2 cellular contexts compared by ENCODE assay signal in genomic region chr7:22776964-22777363, GRCh38.
TF ChIP-seq lines count a peak whose summit lies in the region.

No MANE protein-coding gene starts in this region.

TF ChIP-seq in HepG2, 621 proteins besides CTCF, POLR2A, EP300 and RAD21:
- TF ChIP-seq ZNF770 (CRISPR knock-in tag; IDR thresholded peaks at IDR 0.05): no peak
- TF ChIP-seq ATF7 (IDR thresholded peaks at IDR 0.05): peak; percentile 75
- TF ChIP-seq ATF7 (CRISPR knock-in tag; IDR thresholded peaks at IDR 0.05): no peak
- TF ChIP-seq, protein P1, sequence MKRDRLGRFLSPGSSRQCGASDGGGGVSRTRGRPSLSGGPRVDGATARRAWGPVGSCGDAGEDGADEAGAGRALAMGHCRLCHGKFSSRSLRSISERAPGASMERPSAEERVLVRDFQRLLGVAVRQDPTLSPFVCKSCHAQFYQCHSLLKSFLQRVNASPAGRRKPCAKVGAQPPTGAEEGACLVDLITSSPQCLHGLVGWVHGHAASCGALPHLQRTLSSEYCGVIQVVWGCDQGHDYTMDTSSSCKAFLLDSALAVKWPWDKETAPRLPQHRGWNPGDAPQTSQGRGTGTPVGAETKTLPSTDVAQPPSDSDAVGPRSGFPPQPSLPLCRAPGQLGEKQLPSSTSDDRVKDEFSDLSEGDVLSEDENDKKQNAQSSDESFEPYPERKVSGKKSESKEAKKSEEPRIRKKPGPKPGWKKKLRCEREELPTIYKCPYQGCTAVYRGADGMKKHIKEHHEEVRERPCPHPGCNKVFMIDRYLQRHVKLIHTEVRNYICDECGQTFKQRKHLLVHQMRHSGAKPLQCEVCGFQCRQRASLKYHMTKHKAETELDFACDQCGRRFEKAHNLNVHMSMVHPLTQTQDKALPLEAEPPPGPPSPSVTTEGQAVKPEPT (CRISPR knock-in tag; IDR thresholded peaks at IDR 0.05; ENCODE audit: low read depth): no peak
- TF ChIP-seq ZNF3 (CRISPR knock-in tag; IDR thresholded peaks at IDR 0.05): no peak
- peak; percentile 91 for TF ChIP-seq CREB1 (IDR thresholded peaks at IDR 0.05)
- no peak for TF ChIP-seq CREB1 (CRISPR knock-in tag; IDR thresholded peaks at IDR 0.05)
- no peak for TF ChIP-seq WIZ (CRISPR knock-in tag; IDR thresholded peaks at IDR 0.05)
- no peak for TF ChIP-seq NR2F2 (IDR thresholded peaks at IDR 0.05; ENCODE audit: borderline replicate concordance, low read depth)

TF ChIP-seq in IMR-90, 13 proteins besides CTCF, POLR2A, EP300 and RAD21:
- no peak for TF ChIP-seq RFX5 (IDR thresholded peaks at IDR 0.05; ENCODE audit: low read depth, low read length)
- no peak for TF ChIP-seq RCOR1 (IDR thresholded peaks at IDR 0.05; ENCODE audit: insufficient replicate concordance, low read length)
- no peak for TF ChIP-seq ELK1 (IDR thresholded peaks at IDR 0.05; ENCODE audit: borderline replicate concordance, low read depth, low read length)
- no peak for TF ChIP-seq SMC3 (IDR thresholded peaks at IDR 0.05; ENCODE audit: low read depth, low read length)
- no peak for TF ChIP-seq MAFK (IDR thresholded peaks at IDR 0.05; ENCODE audit: low read depth, low read length)
- TF ChIP-seq USF2 (IDR thresholded peaks at IDR 0.05; ENCODE audit: low read depth, low read length): no peak
TF ChIP-seq in IMR-90: peak in this region for 0.
